ENCODE assay signal across 30 cellular contexts in genomic region chr22:48445113-48445827, GRCh38.
DNase-seq lines count a peak whose midpoint lies in the region; ATAC-seq and TF ChIP-seq lines count a peak whose summit lies in the region.
"Had no signal": no experiment of that assay in that cellular context is flagged by ENCODE, and none has a peak within 500 bp of the region (broad histone marks: within the 10 kb centered on the region; RNA-seq: fewer than 3 reads in every experiment).

No MANE protein-coding gene starts in this region.

- peaks cover 2% of the 10 kb centered on the region for H3K27me3 Mint-ChIP-seq in neural progenitor cell (ENCODE audit: insufficient read depth, low read depth)
- H3K27me3 Mint-ChIP-seq in CD4-positive, alpha-beta T cell, result no peaks in the 10 kb centered on the region
- H3K27me3 Mint-ChIP-seq: activated CD8-positive, alpha-beta T cell treated with anti-CD3 and anti-CD28 coated beads for 36 hours had no signal

- no peaks in the 10 kb centered on the region for H3K4me1 ChIP-seq in A673 (ENCODE audit: insufficient read depth, low read length, poor library complexity, severe bottlenecking)
- peaks cover 76% of the 10 kb centered on the region for H3K4me1 ChIP-seq in SJSA1 (replicated peaks)
- peaks cover 3% of the 10 kb centered on the region for H3K4me1 ChIP-seq in lower lobe of right lung
- no peaks in the 10 kb centered on the region for H3K4me1 ChIP-seq in neural progenitor cell
- H3K4me1 ChIP-seq: breast epithelium, Caco-2, suprapubic skin had no signal

- H3K27ac ChIP-seq in A673 (ENCODE audit: low read depth, low read length, poor library complexity, severe bottlenecking), result no peak overlapping the region
- H3K27ac ChIP-seq in SJSA1, result peak overlapping the region; percentile 93
- H3K27ac ChIP-seq in lower lobe of right lung, result no peak overlapping the region
- H3K27ac ChIP-seq in neural progenitor cell, result no peak overlapping the region
- H3K27ac ChIP-seq in CD4-positive, alpha-beta T cell (ENCODE audit: low read depth, low read length), result no peak overlapping the region
- H3K27ac ChIP-seq: breast epithelium, C4-2B, ovary, Peyer's patch, suprapubic skin, upper lobe of left lung had no signal

- CTCF ChIA-PET in A673 (lab: Charles Lee), result interaction anchor here (0.6 kb wide), 1 partner anchor 182 kb away, joined by 8 read pairs; no protein-coding TSS in a partner anchor
- CTCF ChIA-PET in CD4-positive, alpha-beta T cell (lab: Charles Lee), result no interaction called here

- H3K4me2 ChIP-seq in neural progenitor cell, result no peak overlapping the region

- H3K4me3 ChIP-seq in A673 (ENCODE audit: low read depth, low read length, poor library complexity, severe bottlenecking) (no peak overlapping the region), SJSA1 (no peak overlapping the region), lower lobe of right lung (no peak overlapping the region), neural progenitor cell (no peak overlapping the region)
- H3K4me3 ChIP-seq: breast epithelium, ovary, Peyer's patch, suprapubic skin, upper lobe of left lung had no signal

- no peak overlapping the region for H3K9ac ChIP-seq in neural progenitor cell

- H3K36me3 Mint-ChIP-seq in neural progenitor cell, result no peaks in the 10 kb centered on the region
- H3K36me3 Mint-ChIP-seq in CD4-positive, alpha-beta T cell (ENCODE audit: low read depth), result no peaks in the 10 kb centered on the region
- H3K36me3 Mint-ChIP-seq: memory B cell had no signal

- no peak overlapping the region for H3K4me3 Mint-ChIP-seq in neural progenitor cell
- no peak overlapping the region for H3K4me3 Mint-ChIP-seq in CD4-positive, alpha-beta T cell
- H3K4me3 Mint-ChIP-seq: activated CD8-positive, alpha-beta T cell treated with anti-CD3 and anti-CD28 coated beads for 36 hours; memory B cell; nephron progenitor cell had no signal

- no peaks in the 10 kb centered on the region for H3K9me3 Mint-ChIP-seq in neural progenitor cell
- H3K9me3 Mint-ChIP-seq in CD4-positive, alpha-beta T cell, result no peaks in the 10 kb centered on the region
- H3K9me3 Mint-ChIP-seq: activated CD8-positive, alpha-beta T cell treated with anti-CD3 and anti-CD28 coated beads for 36 hours; memory B cell; nephron progenitor cell had no signal

- H3K4me1 Mint-ChIP-seq in neural progenitor cell, result peaks cover 9% of the 10 kb centered on the region
- no peaks in the 10 kb centered on the region for H3K4me1 Mint-ChIP-seq in CD4-positive, alpha-beta T cell (ENCODE audit: low read depth)

- BruUV-seq in A673 (replicated peaks; lab: Mats Ljungman, UMichigan), result no TSS peak

- H2AFZ ChIP-seq in neural progenitor cell (replicated peaks), result no peak overlapping the region

- DNase-seq in A673 (ENCODE audit: low spot score) (peak; percentile 32), GM03348 (ENCODE audit: low spot score) (peak; percentile 54), SJSA1 (ENCODE audit: low read depth in 1 of 2, low spot score in 2 of 2) (peak; percentile 60 to 85), lower lobe of right lung (peak; percentile 5), neural progenitor cell (ENCODE audit: low spot score) (no peak)
- no peak for DNase-seq in stimulated activated CD4-positive, alpha-beta T cell treated with anti-CD3 and anti-CD28 coated beads, Interleukin-4, amount 100 ng/mL, for 4 hours
- no peak for DNase-seq in CD4-positive, alpha-beta T cell
- DNase-seq: ACHN; activated CD8-positive, alpha-beta T cell treated with anti-CD3 and anti-CD28 coated beads for 36 hours; activated naive CD4-positive, alpha-beta T cell treated with anti-CD3 and anti-CD28 coated beads, Interleukin-2, amount 50 U/mL, for 16 hours; amniotic stem cell; Caco-2; GOT3; hippocampal formation; left colon; NCI-H1436 treated with DMSO at 0.1 percent for 48 hours; NCI-H2081 treated with DMSO at 0.1 percent for 48 hours; nephron progenitor cell; SIG-M5; stimulated activated naive CD4-positive, alpha-beta T cell treated with Interleukin-2 at 50 U/mL for 16 hours; SW 1271; T-helper 9 cell had no signal

- no peak overlapping the region for H3K27ac Mint-ChIP-seq in neural progenitor cell
- no peak overlapping the region for H3K27ac Mint-ChIP-seq in CD4-positive, alpha-beta T cell
- H3K27ac Mint-ChIP-seq: activated CD8-positive, alpha-beta T cell treated with anti-CD3 and anti-CD28 coated beads for 36 hours; memory B cell; nephron progenitor cell had no signal

- H3K79me2 ChIP-seq in neural progenitor cell (ENCODE audit: low read depth), result no peaks in the 10 kb centered on the region

- H3F3A ChIP-seq in neural progenitor cell (ENCODE audit: low read depth), result no peaks in the 10 kb centered on the region

- no peaks in the 10 kb centered on the region for H3K27me3 ChIP-seq in A673 (replicated peaks; ENCODE audit: insufficient read depth, low read depth, low read length, poor library complexity)
- H3K27me3 ChIP-seq in SJSA1 (replicated peaks), result no peaks in the 10 kb centered on the region
- H3K27me3 ChIP-seq in lower lobe of right lung (ENCODE audit: low read depth), result peaks cover 5% of the 10 kb centered on the region
- no peaks in the 10 kb centered on the region for H3K27me3 ChIP-seq in neural progenitor cell
- H3K27me3 ChIP-seq in CD4-positive, alpha-beta T cell (ENCODE audit: control insufficient read depth, insufficient read depth, low read length), result no peaks in the 10 kb centered on the region
- H3K27me3 ChIP-seq: ovary, Peyer's patch, upper lobe of left lung had no signal

- POLR2A ChIA-PET in A673 (lab: Charles Lee; ENCODE audit: low non-redundant PET), result no interaction called here
- POLR2A ChIA-PET in CD4-positive, alpha-beta T cell (lab: Charles Lee), result no interaction called here

- intact Hi-C loops in A673 (cut with micrococcal nuclease; ENCODE audit: unreplicated experiment), result no loop called here
- intact Hi-C loops in lower lobe of right lung (cut with DNase I), result no loop called here
- intact Hi-C loops in CD4-positive, alpha-beta T cell (cut with DNase I, micrococcal nuclease), result loop anchor here in 1 of 2 experiments (10.0 kb wide), 1 partner anchor 60 kb away; no protein-coding TSS in a partner anchor

- H3K36me3 ChIP-seq in A673 (ENCODE audit: insufficient read depth, low read length, poor library complexity, severe bottlenecking) (no peaks in the 10 kb centered on the region), SJSA1 (no peaks in the 10 kb centered on the region), lower lobe of right lung (no peaks in the 10 kb centered on the region), neural progenitor cell (no peaks in the 10 kb centered on the region)
- H3K36me3 ChIP-seq: breast epithelium, ovary, Peyer's patch, suprapubic skin, upper lobe of left lung had no signal

- TF ChIP-seq CTCF in A673 (conservative IDR thresholded peaks at IDR 0.05; ENCODE audit: low read depth, low read length) (no peak), lower lobe of right lung (IDR thresholded peaks at IDR 0.05) (no peak), neural progenitor cell (IDR thresholded peaks at IDR 0.05) (no peak)
- TF ChIP-seq CTCF in CD4-positive, alpha-beta T cell (IDR thresholded peaks at IDR 0.05), result no peak

- no peaks in the 10 kb centered on the region for H4K20me1 ChIP-seq in neural progenitor cell (ENCODE audit: low read depth)

- ATAC-seq in lower lobe of right lung (no peak), HG02884 (IDR thresholded peaks at IDR 0.05; ENCODE audit: unreplicated experiment) (no peak)
- no peak for ATAC-seq in CD4-positive, alpha-beta T cell (ENCODE audit: poor library complexity)
- ATAC-seq: activated CD8-positive, alpha-beta T cell treated with anti-CD3 and anti-CD28 coated beads for 36 hours; left colon had no signal

- H3K9me3 ChIP-seq in A673 (ENCODE audit: low read depth, low read length, poor library complexity, severe bottlenecking), result no peaks in the 10 kb centered on the region
- no peaks in the 10 kb centered on the region for H3K9me3 ChIP-seq in SJSA1 (replicated peaks)
- no peaks in the 10 kb centered on the region for H3K9me3 ChIP-seq in lower lobe of right lung
- H3K9me3 ChIP-seq in neural progenitor cell (ENCODE audit: low read depth), result no peaks in the 10 kb centered on the region
- H3K9me3 ChIP-seq in CD4-positive, alpha-beta T cell (ENCODE audit: control insufficient read depth, low read length), result no peaks in the 10 kb centered on the region
- H3K9me3 ChIP-seq: breast epithelium, Caco-2, ovary, Peyer's patch, suprapubic skin, upper lobe of left lung had no signal

Comparison
In these comparisons a context has a peak if more than half of its experiments do, and no peak if none do; other contexts are left out.
1. DNase-seq: peak in A673 (single experiment), GM03348 (single experiment), SJSA1 (2 of 2) and lower lobe of right lung (single experiment); none in neural progenitor cell (single experiment), stimulated activated CD4-positive, alpha-beta T cell treated with anti-CD3 and anti-CD28 coated beads, Interleukin-4, amount 100 ng/mL, for 4 hours (0 of 2) and CD4-positive, alpha-beta T cell (0 of 10).